ENCODE assay signal across 19 cellular contexts in genomic region chr10:64959116-64959515, GRCh38.
"Had no signal": no experiment of that assay in that cellular context is flagged by ENCODE, and none has a peak within 500 bp of the region (broad histone marks: within the 10 kb centered on the region; RNA-seq: fewer than 3 reads in every experiment).

No MANE protein-coding gene starts in this region.

- H3K4me1 Mint-ChIP-seq: endodermal cell had no signal

- H3K27ac Mint-ChIP-seq: dendritic cell treated with granulocyte-macrophage colony-stimulating factor and Interleukin-4, amounts not matched to agents 40 ng/mL and 50 ng/mL, for 4 days; effector memory CD8-positive, alpha-beta T cell; endodermal cell had no signal

- DNase-seq: colonic mucosa; cortex of kidney; dermis blood vessel endothelial cell; dorsolateral prefrontal cortex; effector CD4-positive, alpha-beta T cell; effector CD8-positive, alpha-beta T cell; effector memory CD4-positive, alpha-beta T cell; effector memory CD8-positive, alpha-beta T cell; endodermal cell; erythroblast; esophagus squamous epithelium; foreskin fibroblast; foreskin keratinocyte; gastrocnemius medialis; glutamatergic neuron; head of caudate nucleus; heart left ventricle; heart right ventricle had no signal

- H3K4me3 Mint-ChIP-seq: dendritic cell treated with granulocyte-macrophage colony-stimulating factor and Interleukin-4, amounts not matched to agents 40 ng/mL and 50 ng/mL, for 4 days; effector memory CD8-positive, alpha-beta T cell; endodermal cell had no signal

- H3K27me3 Mint-ChIP-seq: dendritic cell treated with granulocyte-macrophage colony-stimulating factor and Interleukin-4, amounts not matched to agents 40 ng/mL and 50 ng/mL, for 4 days; effector memory CD8-positive, alpha-beta T cell had no signal
